ENCODE assay signal across 9 cellular contexts in genomic region chr13:27182844-27183497, GRCh38.
DNase-seq lines count a peak whose midpoint lies in the region; ATAC-seq lines count a peak whose summit lies in the region.
"Had no signal": no experiment of that assay in that cellular context is flagged by ENCODE, and none has a peak within 500 bp of the region (broad histone marks: within the 10 kb centered on the region; RNA-seq: fewer than 3 reads in every experiment).

No MANE protein-coding gene starts in this region.

- H3K4me3 ChIP-seq in subcutaneous abdominal adipose tissue (ENCODE audit: low read depth in 1 of 5, low read length in 5 of 5), result peak overlapping the region in 3 of 5 donors; percentile 16 to 36 (median 29)

- peaks cover 0 to 3% (median 0%) of the 10 kb centered on the region in 5 donors for H3K9me3 ChIP-seq in subcutaneous abdominal adipose tissue (ENCODE audit: control insufficient read depth in 5 of 5, low read length in 5 of 5)

- DNase-seq in HS-5 (ENCODE audit: low read depth) (peak; percentile 69), astrocyte of the hippocampus (ENCODE audit: low read depth, low spot score) (peak; percentile 81), hepatic stellate cell (ENCODE audit: low spot score) (peak; percentile 79), cortex of kidney (lab: John Stamatoyannopoulos, UW) (no peak), NCI-H2227 (lab: John Stamatoyannopoulos, UW; ENCODE audit: unreplicated experiment) (no peak)
- DNase-seq: stimulated activated CD4-positive, alpha-beta T cell treated with anti-CD3 and anti-CD28 coated beads, Interleukin-4, amount 100 ng/mL, for 24 hours had no signal

- H3K9ac ChIP-seq in subcutaneous abdominal adipose tissue (ENCODE audit: low read length in 5 of 5), result peak overlapping the region in 1 of 5 donors; percentile 28

- H3K27me3 ChIP-seq in subcutaneous abdominal adipose tissue (ENCODE audit: control insufficient read depth in 5 of 5, insufficient read depth in 4 of 5, low read length in 5 of 5), result peaks cover 0 to 3% (median 0%) of the 10 kb centered on the region in 5 donors

- H3K36me3 ChIP-seq in subcutaneous abdominal adipose tissue (ENCODE audit: control insufficient read depth in 5 of 5, insufficient read depth in 5 of 5, low read length in 5 of 5), result no peaks in the 10 kb centered on the region

- no peak for ATAC-seq in HG03457 (IDR thresholded peaks at IDR 0.05; ENCODE audit: unreplicated experiment)
- ATAC-seq in HG03469 (IDR thresholded peaks at IDR 0.05; ENCODE audit: unreplicated experiment), result no peak

- H3K4me1 ChIP-seq in subcutaneous abdominal adipose tissue (ENCODE audit: control insufficient read depth in 5 of 5, insufficient read depth in 5 of 5, low read length in 5 of 5), result peaks cover 0 to 11% (median 5%) of the 10 kb centered on the region in 5 donors

- H3K27ac ChIP-seq in subcutaneous abdominal adipose tissue (ENCODE audit: low read depth, low read length), result peak overlapping the region; percentile 6

Comparison
In these comparisons a context has a peak if more than half of its experiments do, and no peak if none do; other contexts are left out.
1. DNase-seq: peak in HS-5 (single experiment), astrocyte of the hippocampus (single experiment) and hepatic stellate cell (single experiment); none in cortex of kidney (single experiment) and NCI-H2227 (single experiment).